1 cellular context compared by ENCODE assay signal in genomic region chr21:26140185-26140584, GRCh38.
TF ChIP-seq lines count a peak whose summit lies in the region.

No MANE protein-coding gene starts in this region.

TF ChIP-seq in HCT116, 20 proteins besides CTCF, POLR2A, EP300 and RAD21 (continued from another document):
- TF ChIP-seq ELF1 (IDR thresholded peaks at IDR 0.05; ENCODE audit: borderline replicate concordance, low read depth) = no peak
- TF ChIP-seq EGR1 (IDR thresholded peaks at IDR 0.05; ENCODE audit: low read depth) = no peak
- peak; percentile 62 for TF ChIP-seq FOSL1 (IDR thresholded peaks at IDR 0.05; ENCODE audit: low read depth)
- no peak for TF ChIP-seq EZH2phosphoT487 (IDR thresholded peaks at IDR 0.05; ENCODE audit: borderline replicate concordance)
- TF ChIP-seq JUND (IDR thresholded peaks at IDR 0.05) = peak; percentile 57
- peak; percentile 29; the same call in 1 of the 2 replicates for TF ChIP-seq SRF (IDR thresholded peaks at IDR 0.05; ENCODE audit: low read depth)
- no peak for TF ChIP-seq ZNF274 (IDR thresholded peaks at IDR 0.05; ENCODE audit: low read depth, low read length)
- TF ChIP-seq ZFX (IDR thresholded peaks at IDR 0.05) = no peak
- TF ChIP-seq EZH2 (IDR thresholded peaks at IDR 0.05) = no peak
- TF ChIP-seq YY1 (IDR thresholded peaks at IDR 0.05; ENCODE audit: extremely low read depth, insufficient replicate concordance, low read depth, low read length) = no peak
- TF ChIP-seq TCF7L2 (IDR thresholded peaks at IDR 0.05; ENCODE audit: borderline replicate concordance, extremely low read depth, insufficient read depth, insufficient read length) = no peak
- no peak for TF ChIP-seq ZBTB33 (IDR thresholded peaks at IDR 0.05; ENCODE audit: extremely low read depth, insufficient replicate concordance, low read length)
TF ChIP-seq in HCT116: peak in this region for 8.
